14 cellular contexts compared by ENCODE assay signal in the genomic region with DNA sequence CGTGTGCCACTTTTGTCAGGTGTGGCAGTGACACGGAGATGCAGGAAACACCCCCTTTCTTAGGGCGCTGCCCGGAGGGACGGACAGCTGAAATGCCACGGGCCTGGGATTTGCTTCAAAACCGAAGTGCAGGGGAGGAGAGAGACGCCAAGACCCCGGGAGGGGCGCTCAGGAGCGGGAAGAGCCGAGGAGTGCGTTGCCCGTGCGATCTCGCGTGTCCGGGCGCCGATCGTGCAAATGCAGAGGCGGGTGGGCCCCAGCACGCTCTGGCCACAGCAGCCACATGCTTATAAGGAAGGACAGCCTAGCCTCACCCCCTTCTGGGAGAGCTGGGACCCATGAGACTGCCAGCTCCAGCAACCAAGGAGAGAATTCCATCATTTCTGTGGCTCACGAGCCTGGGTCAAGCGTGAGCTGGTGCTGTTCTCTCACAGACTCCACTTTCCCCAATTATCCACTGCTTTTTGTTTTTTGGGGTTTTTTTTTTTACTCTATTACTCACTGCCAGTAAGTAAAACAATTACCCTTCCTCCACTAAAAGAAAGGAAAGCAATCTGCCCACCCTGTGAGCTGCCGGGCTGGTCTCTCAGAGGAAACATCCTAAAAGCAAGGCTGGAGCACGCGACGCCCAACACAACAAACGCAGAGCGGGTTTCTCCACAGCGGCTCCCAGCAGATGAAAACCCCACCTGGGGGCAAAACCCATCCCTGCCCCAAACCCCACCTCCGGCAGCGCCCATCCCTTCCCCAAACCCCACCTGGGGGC. TPM values are rescaled to one million over a fixed set of nuclear protein-coding genes. Genes with fewer than 3 reads are reported as not detected.
DNase-seq lines count a peak whose midpoint lies in the region; ATAC-seq and TF ChIP-seq lines count a peak whose summit lies in the region.
"Had no signal": no experiment of that assay in that cellular context is flagged by ENCODE, and none has a peak within 500 bp of the region (broad histone marks: within the 10 kb centered on the region; RNA-seq: fewer than 3 reads in every experiment).

No MANE protein-coding gene starts in this region.

- H3K79me2 ChIP-seq in GM23338 (replicated peaks; ENCODE audit: insufficient read depth): no peaks in the 10 kb centered on the region; the same call in 1 of the 2 replicates

- H3K4me1 Mint-ChIP-seq in CD4-positive, CD25-positive, alpha-beta regulatory T cell: peaks cover 3 to 31% (median 13%) of the 10 kb centered on the region in 4 donors
- H3K4me1 Mint-ChIP-seq in GM23338 (peaks cover 15% of the 10 kb centered on the region), CD14-positive monocyte (peaks cover 6% of the 10 kb centered on the region)
- H3K4me1 Mint-ChIP-seq in naive thymus-derived CD4-positive, alpha-beta T cell: peaks cover 4 to 33% (median 16%) of the 10 kb centered on the region in 7 donors

- DNase-seq in CD4-positive, CD25-positive, alpha-beta regulatory T cell: no peak
- DNase-seq in GM23338 (ENCODE audit: low spot score): no peak
- DNase-seq in astrocyte of the spinal cord (ENCODE audit: low read depth, low spot score): peak; percentile 27
- no peak for DNase-seq in naive thymus-derived CD4-positive, alpha-beta T cell
- no peak for DNase-seq in NCI-H1436 (lab: John Stamatoyannopoulos, UW)
- DNase-seq in foreskin melanocyte: no peak
- no peak for DNase-seq in CD14-positive monocyte (ENCODE audit: low spot score)
- DNase-seq: BE2C; GF-D8; Kasumi-1; NCI-H2029; NK-92 treated with Interleukin-12 subunit alpha and Interleukin-12 subunit beta, amount 100 ng/mL, for 24 hours had no signal

- no peaks in the 10 kb centered on the region for H3F3A ChIP-seq in GM23338 (replicated peaks; ENCODE audit: low read depth)

- H3K9me2 ChIP-seq in GM23338 (ENCODE audit: insufficient read depth): no peaks in the 10 kb centered on the region

- no peaks in the 10 kb centered on the region for H3K27me3 ChIP-seq in CD4-positive, CD25-positive, alpha-beta regulatory T cell (ENCODE audit: control insufficient read depth, insufficient read depth, low read length)
- no peaks in the 10 kb centered on the region for H3K27me3 ChIP-seq in GM23338 (ENCODE audit: insufficient read depth)
- H3K27me3 ChIP-seq in naive thymus-derived CD4-positive, alpha-beta T cell (ENCODE audit: control insufficient read depth in 2 of 2, insufficient read depth in 2 of 2, low read length in 2 of 2): no peaks in the 10 kb centered on the region
- H3K27me3 ChIP-seq: adrenal gland, BE2C had no signal

- peaks cover 40% of the 10 kb centered on the region for H3K36me3 ChIP-seq in CD4-positive, CD25-positive, alpha-beta regulatory T cell (ENCODE audit: control insufficient read depth, insufficient read depth, low read length)
- H3K36me3 ChIP-seq in GM23338 (ENCODE audit: insufficient read depth): no peaks in the 10 kb centered on the region; the same call in 1 of the 2 replicates
- H3K36me3 ChIP-seq in naive thymus-derived CD4-positive, alpha-beta T cell (ENCODE audit: control insufficient read depth in 2 of 3, insufficient read depth in 3 of 3, low read length in 3 of 3): peaks cover 0 to 64% (median 16%) of the 10 kb centered on the region in 3 experiments

- no peak overlapping the region for H2AFZ ChIP-seq in GM23338

- peaks cover 4% of the 10 kb centered on the region for H4K20me1 ChIP-seq in GM23338 (replicated peaks; ENCODE audit: insufficient read depth)

- in situ Hi-C loops in astrocyte of the spinal cord (cut with HindIII; ENCODE audit: low sequenced_read_pairs): no loop called here

- no peaks in the 10 kb centered on the region for H3K27me3 Mint-ChIP-seq in CD4-positive, CD25-positive, alpha-beta regulatory T cell
- peaks cover 12% of the 10 kb centered on the region for H3K27me3 Mint-ChIP-seq in GM23338 (ENCODE audit: insufficient read depth, low read depth, poor library complexity)
- no peaks in the 10 kb centered on the region for H3K27me3 Mint-ChIP-seq in naive thymus-derived CD4-positive, alpha-beta T cell
- peaks cover 0 to 12% (median 2%) of the 10 kb centered on the region in 3 donors for H3K27me3 Mint-ChIP-seq in CD14-positive monocyte (ENCODE audit: low read depth in 3 of 3)

- no peaks in the 10 kb centered on the region for H3K9me3 ChIP-seq in CD4-positive, CD25-positive, alpha-beta regulatory T cell (ENCODE audit: control insufficient read depth in 2 of 2, low read length in 2 of 2)
- H3K9me3 ChIP-seq in naive thymus-derived CD4-positive, alpha-beta T cell (ENCODE audit: control insufficient read depth in 2 of 3, low read length in 3 of 3): no peaks in the 10 kb centered on the region
- H3K9me3 ChIP-seq: adrenal gland, BE2C had no signal

- H3K36me3 Mint-ChIP-seq in CD4-positive, CD25-positive, alpha-beta regulatory T cell: peaks cover 22% of the 10 kb centered on the region
- peaks cover 18% of the 10 kb centered on the region for H3K36me3 Mint-ChIP-seq in GM23338 (ENCODE audit: low read depth)
- peaks cover 11 to 48% (median 19%) of the 10 kb centered on the region in 5 donors for H3K36me3 Mint-ChIP-seq in naive thymus-derived CD4-positive, alpha-beta T cell
- peaks cover 50 to 60% of the 10 kb centered on the region in 2 donors for H3K36me3 Mint-ChIP-seq in CD14-positive monocyte

- H3K27ac ChIP-seq in CD4-positive, CD25-positive, alpha-beta regulatory T cell (ENCODE audit: insufficient read depth, low read length, poor library complexity, severe bottlenecking): peak overlapping the region; percentile 14
- H3K27ac ChIP-seq in GM23338 (ENCODE audit: low read depth): no peak overlapping the region
- H3K27ac ChIP-seq in naive thymus-derived CD4-positive, alpha-beta T cell (ENCODE audit: low read depth, low read length): peak overlapping the region; percentile 44

- peak overlapping the region; percentile 55 to 89 (median 79) for H3K27ac Mint-ChIP-seq in CD4-positive, CD25-positive, alpha-beta regulatory T cell
- H3K27ac Mint-ChIP-seq in GM23338: peak overlapping the region; percentile 49; the same call in 1 of the 2 replicates
- H3K27ac Mint-ChIP-seq in naive thymus-derived CD4-positive, alpha-beta T cell: peak overlapping the region in 7 of 9 donors; percentile 87 to 99 (median 95)
- H3K27ac Mint-ChIP-seq in CD14-positive monocyte: no peak overlapping the region

- H3K4me2 ChIP-seq in GM23338: no peak overlapping the region

- CTCF ChIA-PET in naive thymus-derived CD4-positive, alpha-beta T cell (lab: Charles Lee): no interaction called here

- intact Hi-C loops in naive thymus-derived CD4-positive, alpha-beta T cell (cut with micrococcal nuclease): no loop called here
- intact Hi-C loops in CD14-positive monocyte (cut with micrococcal nuclease): no loop called here

- no peaks in the 10 kb centered on the region for H3K9me3 Mint-ChIP-seq in CD4-positive, CD25-positive, alpha-beta regulatory T cell
- no peaks in the 10 kb centered on the region; the same call in 2 of the 3 replicates for H3K9me3 Mint-ChIP-seq in GM23338
- H3K9me3 Mint-ChIP-seq in naive thymus-derived CD4-positive, alpha-beta T cell: peaks cover 0 to 3% (median 0%) of the 10 kb centered on the region in 11 donors
- peaks cover 0 to 3% (median 0%) of the 10 kb centered on the region in 7 donors for H3K9me3 Mint-ChIP-seq in CD14-positive monocyte

- H3K4me1 ChIP-seq in CD4-positive, CD25-positive, alpha-beta regulatory T cell (ENCODE audit: control insufficient read depth, insufficient read depth, low read length, poor library complexity, severe bottlenecking): peaks cover 8% of the 10 kb centered on the region
- no peaks in the 10 kb centered on the region for H3K4me1 ChIP-seq in GM23338 (ENCODE audit: insufficient read depth)
- H3K4me1 ChIP-seq in naive thymus-derived CD4-positive, alpha-beta T cell (ENCODE audit: control insufficient read depth in 2 of 2, insufficient read depth in 2 of 2, low read length in 2 of 2): peaks cover 5 to 8% of the 10 kb centered on the region in 2 donors
- H3K4me1 ChIP-seq: adrenal gland, BE2C had no signal

- H3K4me3 Mint-ChIP-seq in CD4-positive, CD25-positive, alpha-beta regulatory T cell: peak overlapping the region in 3 of 4 donors; percentile 39 to 90 (median 62)
- no peak overlapping the region for H3K4me3 Mint-ChIP-seq in GM23338
- H3K4me3 Mint-ChIP-seq in naive thymus-derived CD4-positive, alpha-beta T cell: peak overlapping the region in 9 of 10 donors; percentile 29 to 84 (median 57)
- H3K4me3 Mint-ChIP-seq in CD14-positive monocyte: peak overlapping the region in 1 of 2 donors; percentile 13

- H3K4me3 ChIP-seq in CD4-positive, CD25-positive, alpha-beta regulatory T cell (ENCODE audit: low read depth, low read length): no peak overlapping the region
- no peak overlapping the region for H3K4me3 ChIP-seq in GM23338
- no peak overlapping the region for H3K4me3 ChIP-seq in astrocyte of the spinal cord (ENCODE audit: low read depth, low read length)
- H3K4me3 ChIP-seq in naive thymus-derived CD4-positive, alpha-beta T cell (ENCODE audit: low read length): no peak overlapping the region
- H3K4me3 ChIP-seq: adrenal gland had no signal

- no peak for TF ChIP-seq CTCF in GM23338 (conservative IDR thresholded peaks at IDR 0.05; ENCODE audit: low read depth in 2 of 2)
- TF ChIP-seq CTCF in astrocyte of the spinal cord (IDR thresholded peaks at IDR 0.05; ENCODE audit: low read depth, low read length): no peak
- TF ChIP-seq CTCF in CD14-positive monocyte (IDR thresholded peaks at IDR 0.05): no peak

- POLR2A ChIA-PET in naive thymus-derived CD4-positive, alpha-beta T cell (lab: Charles Lee): interaction anchor here (0.7 to 1.9 kb wide), 4 partner anchors 9 to 1455 kb away, joined by 3 to 6 read pairs (median 6); a partner anchor contains a TSS

- ATAC-seq in CD4-positive, CD25-positive, alpha-beta regulatory T cell (ENCODE audit: low read depth in 2 of 2): no peak
- ATAC-seq in GM23338 (no peak), SK-N-SH treated with all-trans-retinoic acid at 6 μM for 48 hours (no peak)
- ATAC-seq in naive thymus-derived CD4-positive, alpha-beta T cell: no peak

RNA-seq across cellular contexts. Expression of a gene that starts 27.2 kb away (rescaled TPM):
- total RNA-seq in CD4-positive, CD25-positive, alpha-beta regulatory T cell: 2.1 TPM
- polyA plus RNA-seq in CD4-positive, CD25-positive, alpha-beta regulatory T cell: 1 to 10 TPM; 2.7 to 8.8 (median 3.5) TPM
- 1.2 and 1.9 TPM in 2 replicates for total RNA-seq in GM23338 (2014; rRNA removed; shearing (Covaris generic))
- polyA plus RNA-seq in GM23338 (2016; fragmentation: Nextera tagmentation; extraction: Ambion mirVana): 2.5 and 3.9 TPM in 2 replicates
- total RNA-seq in naive thymus-derived CD4-positive, alpha-beta T cell: 1 to 10 TPM; 1.3 to 8.6 (median 2.6) TPM
- 1 to 10 TPM; 3.6 to 5.3 TPM for polyA plus RNA-seq in naive thymus-derived CD4-positive, alpha-beta T cell
- polyA plus RNA-seq in CD14-positive monocyte: 1 to 10 TPM; 1.7 to 1.9 TPM

RNA-seq across cellular contexts. Expression of a gene that starts 39.2 kb away (rescaled TPM):
- total RNA-seq in CD4-positive, CD25-positive, alpha-beta regulatory T cell: 35.5 TPM
- 10 to 100 TPM; 18.8 to 29.2 (median 26.4) TPM for polyA plus RNA-seq in CD4-positive, CD25-positive, alpha-beta regulatory T cell
- total RNA-seq in GM23338 (2014; rRNA removed; shearing (Covaris generic)): 11.3 and 23.8 TPM in 2 replicates
- polyA plus RNA-seq in GM23338 (2016; fragmentation: Nextera tagmentation; extraction: Ambion mirVana) (4.5 and 7.0 TPM in 2 replicates), CD14-positive monocyte (1 to 10 TPM; 2.0 to 3.3 TPM)
- total RNA-seq in naive thymus-derived CD4-positive, alpha-beta T cell: 10 to 100 TPM; 26.6 to 41.9 (median 39.3) TPM
- polyA plus RNA-seq in naive thymus-derived CD4-positive, alpha-beta T cell: 10 to 100 TPM; 16.8 to 30.8 TPM

RNA-seq across cellular contexts. Expression of a gene that starts 47.8 kb away (rescaled TPM):
- 83.2 TPM for total RNA-seq in CD4-positive, CD25-positive, alpha-beta regulatory T cell
- 100 to 1,000 TPM; 123 to 158 (median 140) TPM for polyA plus RNA-seq in CD4-positive, CD25-positive, alpha-beta regulatory T cell
- 35.9 and 42.6 TPM in 2 replicates for total RNA-seq in GM23338 (2014; rRNA removed; shearing (Covaris generic))
- polyA plus RNA-seq in GM23338 (2016; fragmentation: Nextera tagmentation; extraction: Ambion mirVana) (75.0 and 80.2 TPM in 2 replicates), CD14-positive monocyte (100 to 1,000 TPM; 102 to 147 TPM)
- 100 to 1,000 TPM in 1 of 5 experiments, 10 to 100 TPM in 4; 54.5 to 126 (median 59.5) TPM for total RNA-seq in naive thymus-derived CD4-positive, alpha-beta T cell
- 100 to 1,000 TPM in 1 of 2 donors, 10 to 100 TPM in 1; 84.8 to 105 TPM for polyA plus RNA-seq in naive thymus-derived CD4-positive, alpha-beta T cell

Comparison
In these comparisons a context has a peak if more than half of its experiments do, and no peak if none do; other contexts are left out.
1. H3K27ac Mint-ChIP-seq: peak in CD4-positive, CD25-positive, alpha-beta regulatory T cell (3 of 3), GM23338 (single experiment) and naive thymus-derived CD4-positive, alpha-beta T cell (7 of 9); none in CD14-positive monocyte (0 of 7).